ENCODE assay signal across 7 cellular contexts in the genomic region with DNA sequence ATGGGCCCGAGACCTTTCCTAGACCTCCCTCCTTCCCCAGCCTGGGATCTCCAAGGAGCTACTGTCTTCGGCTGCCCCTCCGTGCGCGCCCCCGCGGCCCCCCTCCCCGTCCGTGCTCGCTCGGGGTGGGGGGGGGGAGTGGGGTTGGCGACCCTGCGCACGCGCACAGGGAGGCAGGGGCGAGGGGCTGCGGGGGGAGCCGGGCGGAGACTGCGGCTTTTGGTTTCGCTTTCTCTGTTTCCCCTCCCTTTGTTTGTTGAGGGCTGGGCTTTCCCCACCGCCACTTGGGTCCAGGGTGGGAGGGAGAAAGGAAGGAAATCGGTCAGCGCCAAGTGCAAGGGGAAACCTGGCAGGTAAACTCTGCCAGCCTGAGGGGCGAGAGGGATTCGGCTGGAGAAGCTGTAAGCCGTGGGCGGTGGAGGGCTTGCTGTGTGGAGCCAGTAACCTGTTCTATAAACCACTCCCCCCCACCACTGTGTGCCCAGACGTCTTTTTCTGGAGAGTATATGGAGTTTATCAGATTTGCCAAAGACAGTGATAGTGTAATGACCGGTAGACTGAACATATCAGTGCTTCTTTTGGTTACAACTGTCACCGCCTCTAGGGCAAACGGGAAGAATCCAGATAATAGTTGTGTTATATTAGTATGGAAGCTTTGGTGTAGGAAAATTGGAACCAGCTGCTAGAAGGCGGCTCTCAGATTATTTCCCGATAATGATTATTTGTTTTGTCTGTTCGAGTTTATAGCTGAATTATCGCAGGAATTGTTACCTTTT. TPM values are rescaled to one million over a fixed set of nuclear protein-coding genes. Genes with fewer than 3 reads are reported as not detected.
A peak's percentile ranks its signal among the peaks of the same experiment; 100 is the strongest.
DNase-seq lines count a peak whose midpoint lies in the region; ATAC-seq lines count a peak whose summit lies in the region.

No MANE protein-coding gene starts in this region.

- DNase-seq in NCI-H2107 (lab: John Stamatoyannopoulos, UW) (peak; percentile 47), cerebellum (ENCODE audit: low spot score) (peak; percentile 74), left kidney (ENCODE audit: low read depth, low spot score) (peak; percentile 95)
- DNase-seq in activated CD4-positive, alpha-beta T cell treated with anti-CD3 and anti-CD28 coated beads for 1 hour: peak; percentile 69
- peak; percentile 57 to 59 for DNase-seq in stimulated activated CD4-positive, alpha-beta T cell treated with anti-CD3 and anti-CD28 coated beads, Interleukin-2, amount 100 ng/mL, for 48 hours

- peak; percentile 26 for ATAC-seq in GM18517 (IDR thresholded peaks at IDR 0.05; ENCODE audit: unreplicated experiment)
- ATAC-seq in HG02970 (IDR thresholded peaks at IDR 0.05; ENCODE audit: low FRiP score, unreplicated experiment): peak; percentile 40

RNA-seq across cellular contexts. Expression of a gene that starts 0.7 kb away (rescaled TPM):
- total RNA-seq in cerebellum: 141 TPM

RNA-seq across cellular contexts. Expression of a gene that starts 24.3 kb away (rescaled TPM):
- total RNA-seq in cerebellum: 26.2 TPM

RNA-seq across cellular contexts. Expression of a gene that starts 50.7 kb away (rescaled TPM):
- total RNA-seq in cerebellum: 25.7 TPM

Comparison
In these comparisons a context has a peak if more than half of its experiments do, and no peak if none do; other contexts are left out.
1. Peak in every context shown above with its lines: DNase-seq and ATAC-seq.